In genomic region chr3:65914032-65914739, GRCh38 we compare ENCODE assay signal across 15 cellular contexts.
DNase-seq lines count a peak whose midpoint lies in the region; TF ChIP-seq lines count a peak whose summit lies in the region.
"Had no signal": no experiment of that assay in that cellular context is flagged by ENCODE, and none has a peak within 500 bp of the region (broad histone marks: within the 10 kb centered on the region; RNA-seq: fewer than 3 reads in every experiment).

No MANE protein-coding gene starts in this region.

- H3K9me3 ChIP-seq in PC-9 (ENCODE audit: insufficient read depth, low read depth), result peaks cover 9% of the 10 kb centered on the region; the same call in 1 of the 2 replicates
- H3K9me3 ChIP-seq: suprapubic skin had no signal

- peaks cover 3% of the 10 kb centered on the region for H3K36me3 Mint-ChIP-seq in chondrocyte (ENCODE audit: low read depth)
- peaks cover 10% of the 10 kb centered on the region for H3K36me3 Mint-ChIP-seq in mesothelial cell of epicardium
- H3K36me3 Mint-ChIP-seq: naive thymus-derived CD8-positive, alpha-beta T cell had no signal

- H3K4me3 ChIP-seq in AG10803 (ENCODE audit: low read length) (no peak overlapping the region), HFF-Myc (replicated peaks; ENCODE audit: low read depth, low read length) (no peak overlapping the region), PC-9 (no peak overlapping the region)
- H3K4me3 ChIP-seq: suprapubic skin had no signal

- H2AFZ ChIP-seq in PC-9, result no peak overlapping the region

- no peaks in the 10 kb centered on the region for H4K20me1 ChIP-seq in PC-9 (ENCODE audit: insufficient read depth)

- H3K4me3 Mint-ChIP-seq in chondrocyte (ENCODE audit: unreplicated experiment) (no peak overlapping the region), mesothelial cell of epicardium (no peak overlapping the region)
- H3K4me3 Mint-ChIP-seq: naive thymus-derived CD8-positive, alpha-beta T cell had no signal

- H3K27me3 ChIP-seq in PC-9 (ENCODE audit: insufficient read depth, low read depth), result no peaks in the 10 kb centered on the region
- H3K27me3 ChIP-seq: suprapubic skin had no signal

- intact Hi-C loops in PC-9 (cut with micrococcal nuclease; ENCODE audit: unreplicated experiment), result loop anchor here (10.0 kb wide), 1 partner anchor 221 kb away; no protein-coding TSS in a partner anchor

- CTCF ChIA-PET in PC-9 (lab: Charles Lee), result no interaction called here

- H3K27me3 Mint-ChIP-seq in chondrocyte (ENCODE audit: low read depth), result no peaks in the 10 kb centered on the region
- H3K27me3 Mint-ChIP-seq in mesothelial cell of epicardium (ENCODE audit: low read depth), result no peaks in the 10 kb centered on the region
- H3K27me3 Mint-ChIP-seq: naive thymus-derived CD8-positive, alpha-beta T cell had no signal

- no peaks in the 10 kb centered on the region for H3F3A ChIP-seq in PC-9 (ENCODE audit: insufficient read depth, low read depth)

- H3K4me2 ChIP-seq in PC-9, result no peak overlapping the region

- H3K27ac Mint-ChIP-seq in chondrocyte (ENCODE audit: unreplicated experiment), result no peak overlapping the region
- peak overlapping the region; percentile 31 for H3K27ac Mint-ChIP-seq in mesothelial cell of epicardium
- H3K27ac Mint-ChIP-seq: naive thymus-derived CD8-positive, alpha-beta T cell had no signal

- peak; percentile 24; the same call in 1 of the 2 replicates for TF ChIP-seq CTCF in AG10803 (conservative IDR thresholded peaks at IDR 0.05; ENCODE audit: low read length)
- peak; percentile 16 for TF ChIP-seq CTCF in HFF-Myc (IDR thresholded peaks at IDR 0.05; ENCODE audit: low read depth, low read length, missing control alignments)
- TF ChIP-seq CTCF in chondrocyte (IDR thresholded peaks at IDR 0.05), result peak; percentile 29
- no peak for TF ChIP-seq CTCF in mesothelial cell of epicardium (IDR thresholded peaks at IDR 0.05; ENCODE audit: unreplicated experiment)
- no peak for TF ChIP-seq CTCF in PC-9 (conservative IDR thresholded peaks at IDR 0.05)

- POLR2A ChIA-PET in PC-9 (lab: Charles Lee; ENCODE audit: unreplicated experiment), result no interaction called here

- H3K9me3 Mint-ChIP-seq in chondrocyte (ENCODE audit: low read depth) (peaks cover 10% of the 10 kb centered on the region), mesothelial cell of epicardium (peaks cover 17% of the 10 kb centered on the region)

- no peaks in the 10 kb centered on the region for H3K36me3 ChIP-seq in PC-9 (ENCODE audit: low read depth)
- H3K36me3 ChIP-seq: suprapubic skin had no signal

- DNase-seq in AG10803 (ENCODE audit: low read depth) (no peak), HFF-Myc (ENCODE audit: extremely low read depth, low read depth) (no peak), chondrocyte (ENCODE audit: low spot score) (no peak), mesothelial cell of epicardium (ENCODE audit: low spot score in 2 of 2, unreplicated experiment in 2 of 2) (no peak), glomerular visceral epithelial cell (ENCODE audit: extremely low spot score) (no peak), COLO668 (lab: John Stamatoyannopoulos, UW; ENCODE audit: unreplicated experiment) (no peak), HCEC 1CT (no peak), PC-9 (no peak)
- DNase-seq: activated CD8-positive, alpha-beta memory T cell treated with anti-CD3 and anti-CD28 coated beads for 24 hours; activated naive CD4-positive, alpha-beta T cell; central memory CD4-positive, alpha-beta T cell; naive thymus-derived CD8-positive, alpha-beta T cell; T1000 had no signal

- no peaks in the 10 kb centered on the region for H3K4me1 Mint-ChIP-seq in chondrocyte (ENCODE audit: low read depth)
- peaks cover 19% of the 10 kb centered on the region for H3K4me1 Mint-ChIP-seq in mesothelial cell of epicardium
- H3K4me1 Mint-ChIP-seq: naive thymus-derived CD8-positive, alpha-beta T cell had no signal

- no peak overlapping the region for H3K27ac ChIP-seq in PC-9
- H3K27ac ChIP-seq: RWPE1, suprapubic skin had no signal

- BruUV-seq in PC-9 (replicated peaks; lab: Mats Ljungman, UMichigan), result no TSS peak

- no peaks in the 10 kb centered on the region for H3K9me2 ChIP-seq in PC-9 (ENCODE audit: insufficient read depth)

- H3K79me2 ChIP-seq in PC-9 (ENCODE audit: low read depth), result peaks cover 21% of the 10 kb centered on the region; the same call in 1 of the 2 replicates

- no peaks in the 10 kb centered on the region for H3K4me1 ChIP-seq in PC-9 (replicated peaks; ENCODE audit: insufficient read depth)
- H3K4me1 ChIP-seq: suprapubic skin had no signal

Comparison
In these comparisons a context has a peak if more than half of its experiments do, and no peak if none do; other contexts are left out.
1. CTCF ChIP-seq: peak in AG10803 (single experiment), HFF-Myc (single experiment) and chondrocyte (single experiment); none in mesothelial cell of epicardium (single experiment) and PC-9 (single experiment).